In genomic region chr7:87000344-87000743, GRCh38 we compare ENCODE assay signal across 20 cellular contexts. TPM values are rescaled to one million over a fixed set of nuclear protein-coding genes. Genes with fewer than 3 reads are reported as not detected.
DNase-seq lines count a peak whose midpoint lies in the region; ATAC-seq and TF ChIP-seq lines count a peak whose summit lies in the region.
"Had no signal": no experiment of that assay in that cellular context is flagged by ENCODE, and none has a peak within 500 bp of the region (broad histone marks: within the 10 kb centered on the region; RNA-seq: fewer than 3 reads in every experiment).

No MANE protein-coding gene starts in this region.

- no peaks in the 10 kb centered on the region for H3K27me3 Mint-ChIP-seq in glutamatergic neuron (ENCODE audit: unreplicated experiment)
- no peaks in the 10 kb centered on the region for H3K27me3 Mint-ChIP-seq in stimulated activated memory B cell treated with anti-CD40 and anti-IgM and Interleukin-4, amounts not matched to agents 10 μg/mL and 1 μg/mL and 100 μg/mL, for 72 hours
- H3K27me3 Mint-ChIP-seq: activated naive CD8-positive, alpha-beta T cell treated with anti-CD3 and anti-CD28 coated beads, Interleukin-2, amount 10 ng/mL, durations not matched to agents 7 days and 5 days had no signal

- H3K4me1 ChIP-seq in right atrium auricular region (peaks cover 0 to 35% of the 10 kb centered on the region in 2 donors), ascending aorta (peaks cover 0 to 10% of the 10 kb centered on the region in 2 donors)
- H3K4me1 ChIP-seq: colonic mucosa had no signal

- DNase-seq in Right ventricle myocardium inferior (ENCODE audit: missing footprints), result no peak
- no peak for DNase-seq in right atrium auricular region (ENCODE audit: low spot score)
- no peak for DNase-seq in ascending aorta (ENCODE audit: low spot score in 2 of 2)
- no peak for DNase-seq in glutamatergic neuron
- no peak for DNase-seq in NOMO-1 treated with DMSO at 0.1 percent for 48 hours (lab: John Stamatoyannopoulos, UW; ENCODE audit: unreplicated experiment)
- DNase-seq in DMS53 (lab: John Stamatoyannopoulos, UW), result no peak
- DNase-seq: activated CD4-positive, alpha-beta T cell treated with anti-CD3 and anti-CD28 coated beads, Interleukin-2, amount 10 ng/mL, durations not matched to agents 7 days and 5 days; activated naive CD8-positive, alpha-beta T cell treated with anti-CD3 and anti-CD28 coated beads, Interleukin-2, amount 10 ng/mL, durations not matched to agents 7 days and 5 days; activated T-cell treated with anti-CD3 and anti-CD28 coated beads, Interleukin-2, amount 50 U/mL, for 1 hour; colonic mucosa; esophagus squamous epithelium; KG1; naive thymus-derived CD8-positive, alpha-beta T cell; NCI-H1436; NCI-H526; retina; stimulated activated CD4-positive, alpha-beta T cell treated with anti-CD3 and anti-CD28 coated beads, Interleukin-2, amount 100 ng/mL, for 48 hours; upper lobe of left lung had no signal

- intact Hi-C loops in Right ventricle myocardium inferior (cut with DNase I), result loop anchor here (10.0 kb wide), 1 partner anchor 54 kb away; the partner anchor contains the start of gene ELAPOR2
- intact Hi-C loops in ascending aorta (cut with DNase I), result no loop called here

- H3K27me3 ChIP-seq in right atrium auricular region (no peaks in the 10 kb centered on the region), ascending aorta (no peaks in the 10 kb centered on the region)
- H3K27me3 ChIP-seq: colonic mucosa, esophagus squamous epithelium, upper lobe of left lung had no signal

- TF ChIP-seq CTCF in right atrium auricular region (IDR thresholded peaks at IDR 0.05) (no peak), ascending aorta (IDR thresholded peaks at IDR 0.05) (no peak), glutamatergic neuron (IDR thresholded peaks at IDR 0.05; ENCODE audit: partially characterized antibody, unreplicated experiment) (no peak)

- no peak overlapping the region for H3K4me3 ChIP-seq in right atrium auricular region
- no peak overlapping the region for H3K4me3 ChIP-seq in ascending aorta
- H3K4me3 ChIP-seq: colonic mucosa, esophagus squamous epithelium, upper lobe of left lung had no signal

- H3K36me3 Mint-ChIP-seq in glutamatergic neuron (ENCODE audit: unreplicated experiment), result no peaks in the 10 kb centered on the region
- H3K36me3 Mint-ChIP-seq in stimulated activated memory B cell treated with anti-CD40 and anti-IgM and Interleukin-4, amounts not matched to agents 10 μg/mL and 1 μg/mL and 100 μg/mL, for 72 hours, result no peaks in the 10 kb centered on the region
- H3K36me3 Mint-ChIP-seq: activated naive CD8-positive, alpha-beta T cell treated with anti-CD3 and anti-CD28 coated beads, Interleukin-2, amount 10 ng/mL, durations not matched to agents 7 days and 5 days had no signal

- H3K4me1 Mint-ChIP-seq in glutamatergic neuron (ENCODE audit: low read depth, unreplicated experiment), result peaks cover 48% of the 10 kb centered on the region
- H3K4me1 Mint-ChIP-seq in stimulated activated memory B cell treated with anti-CD40 and anti-IgM and Interleukin-4, amounts not matched to agents 10 μg/mL and 1 μg/mL and 100 μg/mL, for 72 hours, result no peaks in the 10 kb centered on the region
- H3K4me1 Mint-ChIP-seq: activated CD4-positive, alpha-beta T cell treated with anti-CD3 and anti-CD28 coated beads, Interleukin-2, amount 10 ng/mL, durations not matched to agents 7 days and 5 days had no signal

- H3K27ac Mint-ChIP-seq in glutamatergic neuron (ENCODE audit: unreplicated experiment), result peak overlapping the region; percentile 90
- no peak overlapping the region for H3K27ac Mint-ChIP-seq in stimulated activated memory B cell treated with anti-CD40 and anti-IgM and Interleukin-4, amounts not matched to agents 10 μg/mL and 1 μg/mL and 100 μg/mL, for 72 hours
- H3K27ac Mint-ChIP-seq: activated CD4-positive, alpha-beta T cell treated with anti-CD3 and anti-CD28 coated beads, Interleukin-2, amount 10 ng/mL, durations not matched to agents 7 days and 5 days; activated naive CD8-positive, alpha-beta T cell treated with anti-CD3 and anti-CD28 coated beads, Interleukin-2, amount 10 ng/mL, durations not matched to agents 7 days and 5 days had no signal

- H3K9me3 ChIP-seq in right atrium auricular region (no peaks in the 10 kb centered on the region), ascending aorta (no peaks in the 10 kb centered on the region)
- H3K9me3 ChIP-seq: colonic mucosa, esophagus squamous epithelium, upper lobe of left lung had no signal

- H3K9me3 Mint-ChIP-seq in glutamatergic neuron (ENCODE audit: unreplicated experiment), result peaks cover 4% of the 10 kb centered on the region
- H3K9me3 Mint-ChIP-seq in stimulated activated memory B cell treated with anti-CD40 and anti-IgM and Interleukin-4, amounts not matched to agents 10 μg/mL and 1 μg/mL and 100 μg/mL, for 72 hours, result no peaks in the 10 kb centered on the region
- H3K9me3 Mint-ChIP-seq: activated CD4-positive, alpha-beta T cell treated with anti-CD3 and anti-CD28 coated beads, Interleukin-2, amount 10 ng/mL, durations not matched to agents 7 days and 5 days; activated naive CD8-positive, alpha-beta T cell treated with anti-CD3 and anti-CD28 coated beads, Interleukin-2, amount 10 ng/mL, durations not matched to agents 7 days and 5 days; naive thymus-derived CD8-positive, alpha-beta T cell had no signal

- H3K27ac ChIP-seq in right atrium auricular region (peak overlapping the region in 1 of 2 donors; percentile 13), ascending aorta (peak overlapping the region; percentile 16 to 38), temporal lobe (ENCODE audit: low read depth, low read length) (peak overlapping the region; percentile 5)
- H3K27ac ChIP-seq: colonic mucosa, esophagus squamous epithelium, upper lobe of left lung had no signal

- H3K4me3 Mint-ChIP-seq in glutamatergic neuron (ENCODE audit: unreplicated experiment), result no peak overlapping the region
- H3K4me3 Mint-ChIP-seq in stimulated activated memory B cell treated with anti-CD40 and anti-IgM and Interleukin-4, amounts not matched to agents 10 μg/mL and 1 μg/mL and 100 μg/mL, for 72 hours, result no peak overlapping the region
- H3K4me3 Mint-ChIP-seq: activated CD4-positive, alpha-beta T cell treated with anti-CD3 and anti-CD28 coated beads, Interleukin-2, amount 10 ng/mL, durations not matched to agents 7 days and 5 days; activated naive CD8-positive, alpha-beta T cell treated with anti-CD3 and anti-CD28 coated beads, Interleukin-2, amount 10 ng/mL, durations not matched to agents 7 days and 5 days; naive thymus-derived CD8-positive, alpha-beta T cell had no signal

- ATAC-seq in Right ventricle myocardium inferior, result peak; percentile 63
- ATAC-seq in stimulated activated memory B cell treated with anti-CD40 and anti-IgM and Interleukin-4, amounts not matched to agents 10 μg/mL and 1 μg/mL and 100 μg/mL, for 72 hours, result no peak
- ATAC-seq: naive thymus-derived CD8-positive, alpha-beta T cell had no signal

- H3K36me3 ChIP-seq in right atrium auricular region (no peaks in the 10 kb centered on the region), ascending aorta (no peaks in the 10 kb centered on the region)
- H3K36me3 ChIP-seq: colonic mucosa, esophagus squamous epithelium, upper lobe of left lung had no signal

RNA-seq across cellular contexts. Expression of gene ELAPOR2, which starts 59.1 kb away (rescaled TPM):
- total RNA-seq in Right ventricle myocardium inferior (6.4 TPM), right atrium auricular region (1 to 10 TPM; 4.0 to 9.1 TPM), ascending aorta (1.1 TPM), glutamatergic neuron (ENCODE audit: unreplicated experiment) (122 TPM), temporal lobe (22.4 TPM)
